ENCODE assay signal across 18 cellular contexts in genomic region chr7:135519871-135520270, GRCh38. TPM values are rescaled to one million over a fixed set of nuclear protein-coding genes. Genes with fewer than 3 reads are reported as not detected.
DNase-seq lines count a peak whose midpoint lies in the region; ATAC-seq and TF ChIP-seq lines count a peak whose summit lies in the region.
"Had no signal": no experiment of that assay in that cellular context is flagged by ENCODE, and none has a peak within 500 bp of the region (broad histone marks: within the 10 kb centered on the region; RNA-seq: fewer than 3 reads in every experiment).

No MANE protein-coding gene starts in this region.

- in situ Hi-C loops in GM13977 (cut with MboI; ENCODE audit: low pct_unique_long_range_greater_than_20kb, low sequenced_read_pairs, unreplicated experiment), result loop anchor here (5.0 to 25.0 kb wide), 2 partner anchors 37 to 233 kb away; partner anchors contain the start of gene NUP205

- no peak overlapping the region for H3K4me3 ChIP-seq in GM23338
- no peak overlapping the region for H3K4me3 ChIP-seq in OCI-LY1 (ENCODE audit: low read depth, low read length, poor library complexity, severe bottlenecking)
- H3K4me3 ChIP-seq in lower lobe of right lung, result no peak overlapping the region
- H3K4me3 ChIP-seq: BLaER1, GM12878 had no signal

- H3K36me3 ChIP-seq in GM23338 (ENCODE audit: insufficient read depth) (no peaks in the 10 kb centered on the region), OCI-LY1 (ENCODE audit: insufficient read depth, low read length) (no peaks in the 10 kb centered on the region), lower lobe of right lung (no peaks in the 10 kb centered on the region)
- H3K36me3 ChIP-seq: BLaER1 had no signal

- TF ChIP-seq CTCF in GM23338 (conservative IDR thresholded peaks at IDR 0.05; ENCODE audit: low read depth in 2 of 2) (no peak), OCI-LY1 (IDR thresholded peaks at IDR 0.05; ENCODE audit: low read length) (no peak), lower lobe of right lung (IDR thresholded peaks at IDR 0.05) (no peak), GM13977 (IDR thresholded peaks at IDR 0.05; ENCODE audit: extremely low read depth, insufficient read depth, missing control alignments) (no peak)

- H3K79me2 ChIP-seq in GM23338 (replicated peaks; ENCODE audit: insufficient read depth) (no peaks in the 10 kb centered on the region), OCI-LY1 (ENCODE audit: insufficient read depth, low read length) (no peaks in the 10 kb centered on the region)

- H3K4me2 ChIP-seq in GM23338, result no peak overlapping the region
- H3K4me2 ChIP-seq in OCI-LY1 (ENCODE audit: low read length), result peak overlapping the region; percentile 34; the same call in 1 of the 2 replicates
- H3K4me2 ChIP-seq: BLaER1 had no signal

- peaks cover 4% of the 10 kb centered on the region for H3K27me3 Mint-ChIP-seq in GM23338 (ENCODE audit: insufficient read depth, low read depth, poor library complexity)
- H3K27me3 Mint-ChIP-seq: B cell had no signal

- H3K9me3 ChIP-seq in OCI-LY1 (ENCODE audit: low read length) (peaks cover 3% of the 10 kb centered on the region; the same call in 1 of the 2 replicates), lower lobe of right lung (no peaks in the 10 kb centered on the region)

- no peak overlapping the region for H3K4me3 Mint-ChIP-seq in GM23338
- H3K4me3 Mint-ChIP-seq: B cell; CD4-positive, CD25-positive, alpha-beta regulatory T cell; CD8-positive, alpha-beta T cell had no signal

- H3K4me1 Mint-ChIP-seq in GM23338, result 0 out of 3 replicates have a peak, but pooled peaks cover 5% of the 10 kb centered on the region
- H3K4me1 Mint-ChIP-seq: B cell; CD4-positive, CD25-positive, alpha-beta regulatory T cell had no signal

- no peak overlapping the region for H3K9ac ChIP-seq in OCI-LY1 (ENCODE audit: low read length)
- H3K9ac ChIP-seq: BLaER1 had no signal

- no peak for DNase-seq in GM23338 (ENCODE audit: low spot score)
- DNase-seq in lower lobe of right lung, result no peak
- DNase-seq in HuH-7 (ENCODE audit: low spot score), result no peak
- no peak for DNase-seq in COR-L47 (lab: John Stamatoyannopoulos, UW)
- no peak for DNase-seq in GM13977 (ENCODE audit: low spot score)
- DNase-seq: CD4-positive, CD25-positive, alpha-beta regulatory T cell; CD8-positive, alpha-beta T cell; DMS 273 treated with DMSO at 0.1 percent for 48 hours; DMS79; EL; GDM1; H7; HCEC 1CT had no signal

- no peaks in the 10 kb centered on the region for H3K36me3 Mint-ChIP-seq in GM23338 (ENCODE audit: low read depth)
- H3K36me3 Mint-ChIP-seq: CD4-positive, CD25-positive, alpha-beta regulatory T cell; CD8-positive, alpha-beta T cell had no signal

- H2AFZ ChIP-seq in GM23338 (peak overlapping the region; percentile 69), OCI-LY1 (ENCODE audit: low read length) (no peak overlapping the region)

- no peaks in the 10 kb centered on the region for H3F3A ChIP-seq in GM23338 (replicated peaks; ENCODE audit: low read depth)
- no peaks in the 10 kb centered on the region for H3F3A ChIP-seq in OCI-LY1 (ENCODE audit: insufficient read depth, low read length)

- H4K20me1 ChIP-seq in GM23338 (replicated peaks; ENCODE audit: insufficient read depth), result no peaks in the 10 kb centered on the region
- H4K20me1 ChIP-seq in OCI-LY1 (ENCODE audit: insufficient read depth, low read length), result no peaks in the 10 kb centered on the region
- H4K20me1 ChIP-seq: BLaER1 had no signal

- intact Hi-C loops in lower lobe of right lung (cut with DNase I), result no loop called here

- H3K27ac Mint-ChIP-seq in GM23338, result no peak overlapping the region
- H3K27ac Mint-ChIP-seq: B cell; CD4-positive, CD25-positive, alpha-beta regulatory T cell; CD8-positive, alpha-beta T cell had no signal

- ATAC-seq in GM23338, result no peak
- ATAC-seq in lower lobe of right lung, result peak; percentile 39 to 86
- ATAC-seq: CD8-positive, alpha-beta T cell; GM12878 had no signal

- H3K27ac ChIP-seq in GM23338 (ENCODE audit: low read depth) (no peak overlapping the region), OCI-LY1 (ENCODE audit: low read depth, low read length, poor library complexity, severe bottlenecking) (no peak overlapping the region), lower lobe of right lung (no peak overlapping the region)
- H3K27ac ChIP-seq: BLaER1, C4-2B had no signal

- no peaks in the 10 kb centered on the region for H3K9me2 ChIP-seq in GM23338 (ENCODE audit: insufficient read depth)
- no peaks in the 10 kb centered on the region for H3K9me2 ChIP-seq in OCI-LY1 (ENCODE audit: low read depth, low read length)

- H3K27me3 ChIP-seq in GM23338 (ENCODE audit: insufficient read depth) (no peaks in the 10 kb centered on the region), OCI-LY1 (ENCODE audit: insufficient read depth, low read length) (no peaks in the 10 kb centered on the region; the same call in 1 of the 2 replicates), lower lobe of right lung (ENCODE audit: low read depth) (no peaks in the 10 kb centered on the region)
- H3K27me3 ChIP-seq: BLaER1 had no signal

- H3K4me1 ChIP-seq in GM23338 (ENCODE audit: insufficient read depth) (no peaks in the 10 kb centered on the region; the same call in 1 of the 2 replicates), OCI-LY1 (ENCODE audit: insufficient read depth, low read length, severe bottlenecking) (peaks cover 11% of the 10 kb centered on the region), lower lobe of right lung (no peaks in the 10 kb centered on the region)
- H3K4me1 ChIP-seq: BLaER1 had no signal

- H3K9me3 Mint-ChIP-seq in GM23338, result no peaks in the 10 kb centered on the region
- H3K9me3 Mint-ChIP-seq: CD8-positive, alpha-beta T cell had no signal

TF ChIP-seq in GM23338, 12 proteins besides CTCF, POLR2A, EP300 and RAD21:
- no peak for TF ChIP-seq ZNF114 (CRISPR knock-in tag; IDR thresholded peaks at IDR 0.05)

RNA-seq across cellular contexts. Expression of gene CNOT4, which starts 10.0 kb away (rescaled TPM):
- 18.9 and 21.2 TPM in 2 replicates for total RNA-seq in GM23338 (2014; rRNA removed; shearing (Covaris generic))
- 22.8 and 26.2 TPM in 2 replicates for polyA plus RNA-seq in GM23338 (2016; fragmentation: Nextera tagmentation; extraction: Ambion mirVana)
- total RNA-seq in lower lobe of right lung, result 28.0 TPM

RNA-seq across cellular contexts. Expression of gene NUP205, which starts 37.8 kb away (rescaled TPM):
- 193 and 212 TPM in 2 replicates for total RNA-seq in GM23338 (2014; rRNA removed; shearing (Covaris generic))
- 150 and 152 TPM in 2 replicates for polyA plus RNA-seq in GM23338 (2016; fragmentation: Nextera tagmentation; extraction: Ambion mirVana)
- 40.2 TPM for total RNA-seq in lower lobe of right lung
